ENCODE assay signal across 12 cellular contexts in genomic region chr3:58427661-58428361, GRCh38. TPM values are rescaled to one million over a fixed set of nuclear protein-coding genes. Genes with fewer than 3 reads are reported as not detected.
DNase-seq lines count a peak whose midpoint lies in the region; ATAC-seq and TF ChIP-seq lines count a peak whose summit lies in the region.
"Had no signal": no experiment of that assay in that cellular context is flagged by ENCODE, and none has a peak within 500 bp of the region (broad histone marks: within the 10 kb centered on the region; RNA-seq: fewer than 3 reads in every experiment).

No MANE protein-coding gene starts in this region.

- H3K27ac ChIP-seq in H9 (ENCODE audit: insufficient read length, low read depth, low read length) (no peak overlapping the region), mammary epithelial cell (ENCODE audit: insufficient read depth, low read depth, low read length) (no peak overlapping the region), neutrophil (peak overlapping the region; percentile 1)

- H3K36me3 Mint-ChIP-seq in activated naive CD4-positive, alpha-beta T cell treated with anti-CD3 and anti-CD28 coated beads, Interleukin-2, amount 50 U/mL, for 72 hours, result peaks cover 0 to 6% of the 10 kb centered on the region in 2 donors
- H3K36me3 Mint-ChIP-seq in H9 (ENCODE audit: insufficient read depth in 1 of 3, low read depth in 3 of 3), result peaks cover 54 to 81% (median 66%) of the 10 kb centered on the region in 3 experiments; a peak in 6 of 7 replicates

- no peak overlapping the region for H2AFZ ChIP-seq in H9 (ENCODE audit: low read length)
- H2AFZ ChIP-seq in mammary epithelial cell (ENCODE audit: low read depth, low read length), result no peak overlapping the region

- DNase-seq in activated naive CD4-positive, alpha-beta T cell treated with anti-CD3 and anti-CD28 coated beads, Interleukin-2, amount 50 U/mL, for 72 hours (ENCODE audit: low spot score in 2 of 2), result no peak
- no peak for DNase-seq in activated naive CD4-positive, alpha-beta T cell treated with Interleukin-2 at 50 U/mL for 16 hours
- DNase-seq in H9 (no peak), mammary epithelial cell (no peak), NK-92 (lab: John Stamatoyannopoulos, UW; ENCODE audit: unreplicated experiment) (no peak), NCI-H2029 treated with DMSO at 0.1 percent for 48 hours (lab: John Stamatoyannopoulos, UW) (no peak)
- DNase-seq: EL, NCI-H1048, NCI-H1436 treated with DMSO at 0.1 percent for 48 hours, NCI-H2081, NCI-H82 had no signal

- no peaks in the 10 kb centered on the region for H3K79me2 ChIP-seq in H9 (ENCODE audit: insufficient read depth, low read length)
- peaks cover 10% of the 10 kb centered on the region for H3K79me2 ChIP-seq in mammary epithelial cell (ENCODE audit: insufficient read depth, low read length)

- no peaks in the 10 kb centered on the region for H3K27me3 Mint-ChIP-seq in H9 (ENCODE audit: low read depth)

- in situ Hi-C loops in mammary epithelial cell (cut with MboI; ENCODE audit: low sequenced_read_pairs in 2 of 2), result no loop called here

- no peak overlapping the region for H3K4ac ChIP-seq in H9 (ENCODE audit: low read depth, low read length)

- dilution Hi-C loops in mammary epithelial cell (cut with HindIII; ENCODE audit: low sequenced_read_pairs), result no loop called here

- no peak overlapping the region for H3K14ac ChIP-seq in H9 (ENCODE audit: insufficient read depth, low read length)

- H3K18ac ChIP-seq in H9 (ENCODE audit: insufficient read length, low read depth, low read length), result no peak overlapping the region

- no peak overlapping the region for H4K8ac ChIP-seq in H9 (replicated peaks; ENCODE audit: insufficient read length, low read depth, low read length)

- H4K91ac ChIP-seq in H9 (ENCODE audit: insufficient read length, low read depth, low read length), result no peak overlapping the region

- H3K79me1 ChIP-seq in H9 (ENCODE audit: insufficient read depth, low read depth, low read length, poor library complexity, severe bottlenecking), result no peaks in the 10 kb centered on the region

- H3K27ac Mint-ChIP-seq in activated naive CD4-positive, alpha-beta T cell treated with anti-CD3 and anti-CD28 coated beads, Interleukin-2, amount 50 U/mL, for 72 hours, result peak overlapping the region; percentile 4 to 45
- peak overlapping the region in 2 of 3 experiments; percentile 10 to 66; a peak in 1 of 7 replicates for H3K27ac Mint-ChIP-seq in H9

- H3K9ac ChIP-seq in H9 (ENCODE audit: extremely low read depth, insufficient read length, low read length) (no peak overlapping the region), mammary epithelial cell (ENCODE audit: insufficient read depth, low read length) (no peak overlapping the region)

- no peaks in the 10 kb centered on the region for H3K9me3 Mint-ChIP-seq in activated naive CD4-positive, alpha-beta T cell treated with anti-CD3 and anti-CD28 coated beads, Interleukin-2, amount 50 U/mL, for 72 hours
- H3K9me3 Mint-ChIP-seq in H9, result no peaks in the 10 kb centered on the region

- H3K56ac ChIP-seq in H9 (ENCODE audit: insufficient read length, low read depth, low read length), result no peak overlapping the region

- H3K23ac ChIP-seq in H9 (ENCODE audit: insufficient read length, low read depth, low read length), result no peak overlapping the region

- no peaks in the 10 kb centered on the region for H3K23me2 ChIP-seq in H9 (ENCODE audit: insufficient read length, low read depth, low read length, poor library complexity, severe bottlenecking)

- H3K4me1 ChIP-seq in H9 (ENCODE audit: insufficient read depth, low read length), result no peaks in the 10 kb centered on the region
- H3K4me1 ChIP-seq in mammary epithelial cell (ENCODE audit: insufficient read depth, low read length), result peaks cover 3% of the 10 kb centered on the region
- H3K4me1 ChIP-seq in neutrophil (ENCODE audit: control insufficient read depth in 1 of 2, insufficient read depth in 1 of 2, low read depth in 1 of 2, low read length in 1 of 2), result peaks cover 2 to 3% of the 10 kb centered on the region in 2 experiments

- H3K4me1 Mint-ChIP-seq in H9, result peaks cover 0 to 3% of the 10 kb centered on the region in 2 experiments; a peak in 2 of 4 replicates

- H4K5ac ChIP-seq in H9 (ENCODE audit: insufficient read length, low read depth, low read length), result no peak overlapping the region

- no CpG with 5 or more reads among the region's 7 CpGs for WGBS in H9 (ENCODE audit: extremely low coverage, insufficient read length, low lambda C conversion rate)
- WGBS in mammary epithelial cell (ENCODE audit: low coverage, missing lambda C conversion rate), result 83% methylated on average over 7 of the region's 7 CpGs

- CTCF ChIA-PET in mammary epithelial cell (lab: Charles Lee; ENCODE audit: low non-redundant PET), result no interaction called here

- H3K27me3 ChIP-seq in H9 (ENCODE audit: insufficient read depth, low read length) (no peaks in the 10 kb centered on the region), mammary epithelial cell (ENCODE audit: insufficient read depth, low read length) (no peaks in the 10 kb centered on the region), neutrophil (no peaks in the 10 kb centered on the region)

- TF ChIP-seq CTCF in H9 (conservative IDR thresholded peaks at IDR 0.05), result no peak
- no peak for TF ChIP-seq CTCF in mammary epithelial cell (conservative IDR thresholded peaks at IDR 0.05 in 1 of 2, IDR thresholded peaks at IDR 0.05 in 1 of 2; ENCODE audit: extremely low read depth in 1 of 2, insufficient read depth in 1 of 2, low read depth in 1 of 2, low read length in 2 of 2)
- TF ChIP-seq CTCF in neutrophil (IDR thresholded peaks at IDR 0.05), result no peak

- intact Hi-C loops in mammary epithelial cell (cut with micrococcal nuclease), result no loop called here

- H3K9me3 ChIP-seq in H9 (ENCODE audit: control insufficient read depth, low read depth, low read length) (no peaks in the 10 kb centered on the region), mammary epithelial cell (replicated peaks; ENCODE audit: insufficient read depth, low read length) (no peaks in the 10 kb centered on the region), neutrophil (no peaks in the 10 kb centered on the region)

- no peak overlapping the region for H2BK5ac ChIP-seq in H9 (ENCODE audit: insufficient read length, low read length)

- H3K4me2 ChIP-seq in H9 (ENCODE audit: insufficient read depth, insufficient read length, low read length), result no peak overlapping the region
- H3K4me2 ChIP-seq in mammary epithelial cell (ENCODE audit: insufficient read depth, low read depth, low read length), result no peak overlapping the region

- H2AK5ac ChIP-seq in H9 (ENCODE audit: insufficient read length, low read length), result no peak overlapping the region

- H3K36me3 ChIP-seq in mammary epithelial cell (ENCODE audit: insufficient read depth, low read length) (peaks cover 30% of the 10 kb centered on the region), neutrophil (peaks cover 91% of the 10 kb centered on the region)

- no peak overlapping the region for H2BK12ac ChIP-seq in H9 (ENCODE audit: insufficient read length, low read depth, low read length)

- no peak overlapping the region for H2BK15ac ChIP-seq in H9 (ENCODE audit: low read depth, low read length)

- no peak overlapping the region for H3K4me3 Mint-ChIP-seq in H9

- no peak overlapping the region for H3T11ph ChIP-seq in H9 (ENCODE audit: low read length)

- ATAC-seq in activated naive CD4-positive, alpha-beta T cell treated with anti-CD3 and anti-CD28 coated beads, Interleukin-2, amount 50 U/mL, for 72 hours, result no peak

- BruUV-seq in mammary epithelial cell (replicated peaks; lab: Mats Ljungman, UMichigan), result TSS peak; percentile 48

- no peak overlapping the region for H2BK20ac ChIP-seq in H9 (ENCODE audit: low read depth, low read length, poor library complexity, severe bottlenecking)

- no peak overlapping the region for H2BK120ac ChIP-seq in H9 (ENCODE audit: low read depth, low read length, poor library complexity, severe bottlenecking)

- H3K4me3 ChIP-seq in mammary epithelial cell (replicated peaks in 1 of 3; ENCODE audit: insufficient read depth in 1 of 3, low read depth in 2 of 3, low read length in 3 of 3), result no peak overlapping the region
- H3K4me3 ChIP-seq in neutrophil (ENCODE audit: low read depth in 1 of 2, low read length in 1 of 2), result no peak overlapping the region

- peaks cover 3% of the 10 kb centered on the region for H4K20me1 ChIP-seq in H9 (ENCODE audit: control insufficient read depth, insufficient read depth, insufficient read length)
- H4K20me1 ChIP-seq in mammary epithelial cell (ENCODE audit: insufficient read depth, low read length), result no peaks in the 10 kb centered on the region

RNA-seq across cellular contexts. Expression of gene PDHB, which starts 5.8 kb away (rescaled TPM):
- 10 to 100 TPM; 53.0 to 56.5 TPM for total RNA-seq in activated naive CD4-positive, alpha-beta T cell treated with anti-CD3 and anti-CD28 coated beads, Interleukin-2, amount 50 U/mL, for 72 hours
- total RNA-seq in H9 (2021), result 131 and 132 TPM in 2 replicates
- total RNA-seq in mammary epithelial cell, result 10 to 100 TPM; 43.2 to 44.9 TPM
- polyA plus RNA-seq in mammary epithelial cell, result 53.1 TPM
- 15.9 TPM for polyA minus RNA-seq in mammary epithelial cell
